In the genomic region with DNA sequence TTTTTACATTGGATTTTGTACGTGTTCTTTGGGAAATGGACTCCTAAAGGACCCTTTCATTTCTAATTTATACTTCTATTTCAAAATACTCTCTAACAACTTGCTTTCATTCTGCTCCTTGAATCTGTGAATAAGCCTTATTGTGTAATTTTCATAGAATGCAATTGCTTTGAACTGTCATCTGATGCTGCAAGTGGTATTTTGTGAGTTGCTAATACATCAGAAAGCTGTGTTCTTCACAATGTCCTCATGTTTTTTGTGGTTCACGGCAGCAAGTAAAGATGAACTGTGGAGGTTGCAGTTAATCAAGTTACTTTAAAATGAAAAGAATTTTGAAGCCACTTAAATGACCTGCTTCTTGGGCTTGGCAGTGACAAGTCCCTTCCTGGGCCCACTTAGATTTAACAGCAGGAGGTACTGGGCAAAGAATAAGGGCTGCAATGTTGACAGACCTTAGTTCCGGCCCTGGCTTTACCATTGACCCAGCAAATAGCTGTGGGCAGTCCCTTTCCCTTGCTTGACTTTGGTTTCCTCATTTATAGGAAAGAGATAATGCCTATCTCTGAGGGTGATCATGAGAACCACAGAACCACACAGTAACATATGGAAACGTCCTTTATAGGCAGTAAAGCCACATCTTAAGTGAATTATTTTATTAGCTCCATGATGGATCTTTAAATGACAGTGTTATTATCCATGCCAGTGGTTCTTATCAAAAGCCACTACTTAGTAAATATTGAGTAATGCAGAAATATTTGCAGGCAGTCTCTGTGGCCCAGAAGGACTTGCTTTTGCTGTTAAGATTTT, we compare ENCODE assay signal across 15 cellular contexts. TPM values are rescaled to one million over a fixed set of nuclear protein-coding genes. Genes with fewer than 3 reads are reported as not detected.
DNase-seq lines count a peak whose midpoint lies in the region; ATAC-seq and TF ChIP-seq lines count a peak whose summit lies in the region.
"Had no signal": no experiment of that assay in that cellular context is flagged by ENCODE, and none has a peak within 500 bp of the region (broad histone marks: within the 10 kb centered on the region; RNA-seq: fewer than 3 reads in every experiment).

No MANE protein-coding gene starts in this region.

- H3K9me3 ChIP-seq in liver (ENCODE audit: control insufficient read depth in 4 of 4, low read length in 3 of 4) (no peaks in the 10 kb centered on the region), prostate gland (no peaks in the 10 kb centered on the region)

- no peak overlapping the region for H3K4me3 Mint-ChIP-seq in activated T-helper 17 cell treated with anti-CD3 and anti-CD28 coated beads, Interleukin-2, amount 50 U/mL, for 72 hours
- H3K4me3 Mint-ChIP-seq in T-cell = no peak overlapping the region

- H3K9ac ChIP-seq in liver (ENCODE audit: low read depth in 1 of 2, low read length in 2 of 2) = no peak overlapping the region

- peak overlapping the region; percentile 21 to 57 for H3K27ac ChIP-seq in liver (ENCODE audit: low read depth in 1 of 2, low read length in 2 of 2)
- no peak overlapping the region for H3K27ac ChIP-seq in prostate gland
- H3K27ac ChIP-seq: dorsolateral prefrontal cortex had no signal

- peaks cover 0 to 10% (median 8%) of the 10 kb centered on the region in 4 donors for H3K36me3 ChIP-seq in liver (ENCODE audit: control insufficient read depth in 4 of 4, insufficient read depth in 3 of 4, low read depth in 1 of 4, low read length in 3 of 4)
- H3K36me3 ChIP-seq in prostate gland = no peaks in the 10 kb centered on the region

- no peak for ATAC-seq in activated T-helper 17 cell treated with anti-CD3 and anti-CD28 coated beads, Interleukin-2, amount 50 U/mL, for 72 hours (replicated peaks)
- no peak for ATAC-seq in T-cell (replicated peaks in 1 of 4)

- no peaks in the 10 kb centered on the region for H3K27me3 Mint-ChIP-seq in activated T-helper 17 cell treated with anti-CD3 and anti-CD28 coated beads, Interleukin-2, amount 50 U/mL, for 72 hours
- H3K27me3 Mint-ChIP-seq in T-cell = no peaks in the 10 kb centered on the region

- intact Hi-C loops in prostate gland (cut with DNase I) = no loop called here

- peaks cover 19 to 39% (median 35%) of the 10 kb centered on the region in 4 donors for H3K4me1 ChIP-seq in liver (ENCODE audit: control insufficient read depth in 4 of 4, insufficient read depth in 4 of 4, low read length in 3 of 4)
- H3K4me1 ChIP-seq in prostate gland (replicated peaks) = no peaks in the 10 kb centered on the region

- peaks cover 34% of the 10 kb centered on the region for H3K4me1 Mint-ChIP-seq in activated T-helper 17 cell treated with anti-CD3 and anti-CD28 coated beads, Interleukin-2, amount 50 U/mL, for 72 hours
- H3K4me1 Mint-ChIP-seq in T-cell = peaks cover 32 to 70% (median 69%) of the 10 kb centered on the region in 3 donors

- peaks cover 4% of the 10 kb centered on the region for H3K9me3 Mint-ChIP-seq in activated T-helper 17 cell treated with anti-CD3 and anti-CD28 coated beads, Interleukin-2, amount 50 U/mL, for 72 hours
- no peaks in the 10 kb centered on the region for H3K9me3 Mint-ChIP-seq in T-cell

- TF ChIP-seq RAD21 in liver (IDR thresholded peaks at IDR 0.05) = peak in 1 of 2 donors; percentile 3

- CTCF ChIA-PET in T-cell (lab: Charles Lee) = interaction anchor here (0.7 to 1.0 kb wide), 2 partner anchors 24 to 125 kb away, joined by 3 read pairs; no protein-coding TSS in a partner anchor

- H3K36me3 Mint-ChIP-seq in activated T-helper 17 cell treated with anti-CD3 and anti-CD28 coated beads, Interleukin-2, amount 50 U/mL, for 72 hours (ENCODE audit: low read depth) = peaks cover 36% of the 10 kb centered on the region
- peaks cover 44% of the 10 kb centered on the region for H3K36me3 Mint-ChIP-seq in T-cell

- H3K4me3 ChIP-seq in LNCaP clone FGC (ENCODE audit: low read depth, low read length) = no peak overlapping the region
- no peak overlapping the region for H3K4me3 ChIP-seq in liver (ENCODE audit: low read depth in 1 of 3, low read length in 3 of 3)
- no peak overlapping the region for H3K4me3 ChIP-seq in prostate gland
- H3K4me3 ChIP-seq: dorsolateral prefrontal cortex had no signal

- H3K27ac Mint-ChIP-seq in activated T-helper 17 cell treated with anti-CD3 and anti-CD28 coated beads, Interleukin-2, amount 50 U/mL, for 72 hours = peak overlapping the region; percentile 29
- peak overlapping the region in 1 of 2 donors; percentile 6 for H3K27ac Mint-ChIP-seq in T-cell

- no peaks in the 10 kb centered on the region for H3K27me3 ChIP-seq in liver (ENCODE audit: control insufficient read depth in 4 of 4, insufficient read depth in 4 of 4, low read length in 3 of 4)
- H3K27me3 ChIP-seq in prostate gland (replicated peaks; ENCODE audit: insufficient read depth) = no peaks in the 10 kb centered on the region

- peak; percentile 37 for DNase-seq in CD1c-positive myeloid dendritic cell (ENCODE audit: extremely low spot score)
- peak; percentile 71 for DNase-seq in LNCaP clone FGC (ENCODE audit: low read depth)
- no peak for DNase-seq in activated CD4-positive, alpha-beta T cell treated with anti-CD3 and anti-CD28 coated beads for 48 hours
- no peak for DNase-seq in T-cell
- DNase-seq in prostate gland (ENCODE audit: low spot score) = no peak
- no peak for DNase-seq in cerebellar cortex (ENCODE audit: low spot score)
- DNase-seq: activated CD4-positive, alpha-beta T cell treated with anti-CD3 and anti-CD28 coated beads for 4 hours; DMS79 treated with DMSO at 0.1 percent for 48 hours; dorsolateral prefrontal cortex; midbrain; NCI-H1092 treated with DMSO at 0.1 percent for 48 hours; NCI-H345; posterior cingulate gyrus had no signal

- no peak for TF ChIP-seq CTCF in LNCaP clone FGC (IDR thresholded peaks at IDR 0.05; ENCODE audit: control insufficient read depth, extremely low read depth, insufficient read depth)
- TF ChIP-seq CTCF in liver (IDR thresholded peaks at IDR 0.05; ENCODE audit: low read depth, low read length, missing input control) = no peak
- no peak for TF ChIP-seq CTCF in prostate gland (IDR thresholded peaks at IDR 0.05)

- no peak for TF ChIP-seq POLR2A in prostate gland (IDR thresholded peaks at IDR 0.05)

- 30% methylated on average over 4 of the region's 4 CpGs for WGBS in liver
- WGBS in prostate gland = 46% methylated on average over 4 of the region's 4 CpGs

- POLR2A ChIA-PET in T-cell (lab: Charles Lee) = no interaction called here

TF ChIP-seq in liver, 16 proteins besides CTCF, POLR2A, EP300 and RAD21 (continues in another document):
- TF ChIP-seq HNF4A (conservative IDR thresholded peaks at IDR 0.05) = peak; percentile 55 to 70
- TF ChIP-seq FOXA1 (IDR thresholded peaks at IDR 0.05) = peak; percentile 29
- TF ChIP-seq GABPA (IDR thresholded peaks at IDR 0.05 in 1 of 2, conservative IDR thresholded peaks at IDR 0.05 in 1 of 2) = no peak
- TF ChIP-seq, protein P1, sequence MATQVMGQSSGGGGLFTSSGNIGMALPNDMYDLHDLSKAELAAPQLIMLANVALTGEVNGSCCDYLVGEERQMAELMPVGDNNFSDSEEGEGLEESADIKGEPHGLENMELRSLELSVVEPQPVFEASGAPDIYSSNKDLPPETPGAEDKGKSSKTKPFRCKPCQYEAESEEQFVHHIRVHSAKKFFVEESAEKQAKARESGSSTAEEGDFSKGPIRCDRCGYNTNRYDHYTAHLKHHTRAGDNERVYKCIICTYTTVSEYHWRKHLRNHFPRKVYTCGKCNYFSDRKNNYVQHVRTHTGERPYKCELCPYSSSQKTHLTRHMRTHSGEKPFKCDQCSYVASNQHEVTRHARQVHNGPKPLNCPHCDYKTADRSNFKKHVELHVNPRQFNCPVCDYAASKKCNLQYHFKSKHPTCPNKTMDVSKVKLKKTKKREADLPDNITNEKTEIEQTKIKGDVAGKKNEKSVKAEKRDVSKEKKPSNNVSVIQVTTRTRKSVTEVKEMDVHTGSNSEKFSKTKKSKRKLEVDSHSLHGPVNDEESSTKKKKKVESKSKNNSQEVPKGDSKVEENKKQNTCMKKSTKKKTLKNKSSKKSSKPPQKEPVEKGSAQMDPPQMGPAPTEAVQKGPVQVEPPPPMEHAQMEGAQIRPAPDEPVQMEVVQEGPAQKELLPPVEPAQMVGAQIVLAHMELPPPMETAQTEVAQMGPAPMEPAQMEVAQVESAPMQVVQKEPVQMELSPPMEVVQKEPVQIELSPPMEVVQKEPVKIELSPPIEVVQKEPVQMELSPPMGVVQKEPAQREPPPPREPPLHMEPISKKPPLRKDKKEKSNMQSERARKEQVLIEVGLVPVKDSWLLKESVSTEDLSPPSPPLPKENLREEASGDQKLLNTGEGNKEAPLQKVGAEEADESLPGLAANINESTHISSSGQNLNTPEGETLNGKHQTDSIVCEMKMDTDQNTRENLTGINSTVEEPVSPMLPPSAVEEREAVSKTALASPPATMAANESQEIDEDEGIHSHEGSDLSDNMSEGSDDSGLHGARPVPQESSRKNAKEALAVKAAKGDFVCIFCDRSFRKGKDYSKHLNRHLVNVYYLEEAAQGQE (IDR thresholded peaks at IDR 0.05) = peak; percentile 28
- TF ChIP-seq FOXA2 (IDR thresholded peaks at IDR 0.05) = peak; percentile 50
- no peak for TF ChIP-seq NR2F2 (IDR thresholded peaks at IDR 0.05)
- peak; percentile 43 for TF ChIP-seq YY1 (IDR thresholded peaks at IDR 0.05)
- peak; percentile 20 for TF ChIP-seq ZBTB33 (IDR thresholded peaks at IDR 0.05)
- peak in 1 of 2 donors; percentile 52 for TF ChIP-seq JUND (IDR thresholded peaks at IDR 0.05)
- TF ChIP-seq HNF4G (IDR thresholded peaks at IDR 0.05) = peak; percentile 4
- TF ChIP-seq SP1 (IDR thresholded peaks at IDR 0.05) = no peak

RNA-seq across cellular contexts. Expression of gene IQGAP2, which starts 54.8 kb away (rescaled TPM):
- 10 to 100 TPM; 83.2 to 92.1 TPM for total RNA-seq in activated T-helper 17 cell treated with anti-CD3 and anti-CD28 coated beads, Interleukin-2, amount 50 U/mL, for 72 hours
- 100 to 1,000 TPM in 1 of 2 donors, 10 to 100 TPM in 1; 92.8 to 205 TPM for total RNA-seq in liver
- polyA plus RNA-seq in liver = 100 to 1,000 TPM in 1 of 2 donors, 10 to 100 TPM in 1; 41.5 to 112 TPM
- total RNA-seq in T-cell = 100 to 1,000 TPM in 1 of 5 donors, 10 to 100 TPM in 4; 66.5 to 121 (median 72.5) TPM
- total RNA-seq in prostate gland = 10 to 100 TPM; 41.5 to 64.9 TPM

Comparison
In these comparisons a context has a peak if more than half of its experiments do, and no peak if none do; other contexts are left out.
1. DNase-seq: peak in CD1c-positive myeloid dendritic cell (single experiment) and LNCaP clone FGC (single experiment); none in activated CD4-positive, alpha-beta T cell treated with anti-CD3 and anti-CD28 coated beads for 48 hours (single experiment), T-cell (0 of 34), prostate gland (single experiment) and cerebellar cortex (single experiment).
2. H3K27ac ChIP-seq: peak in liver (2 of 2); none in prostate gland (0 of 2).